Comparison of ENCODE assay signal across 1 cellular context in genomic region chr3:17771177-17772048, GRCh38.
A peak's percentile ranks its signal among the peaks of the same experiment; 100 is the strongest.
TF ChIP-seq lines count a peak whose summit lies in the region.

No MANE protein-coding gene starts in this region.

TF ChIP-seq in K562, 482 proteins besides CTCF, POLR2A, EP300 and RAD21 (continued from another document and continues in another):
- TF ChIP-seq E2F1 (CRISPR knock-in tag; IDR thresholded peaks at IDR 0.05) (no peak), ATF2 (CRISPR knock-in tag; IDR thresholded peaks at IDR 0.05) (no peak), DACH1 (IDR thresholded peaks at IDR 0.05; ENCODE audit: partially characterized antibody) (peak; percentile 48), HDAC1 (IDR thresholded peaks at IDR 0.05) (peak; percentile 12 to 82; a peak in 3 of 4 replicates), ETV5 (CRISPR knock-in tag; IDR thresholded peaks at IDR 0.05; ENCODE audit: low read depth) (no peak), SMARCA4 (IDR thresholded peaks at IDR 0.05) (peak; percentile 97), HNRNPUL1 (IDR thresholded peaks at IDR 0.05; ENCODE audit: low read length) (no peak), HBP1 (CRISPR knock-in tag; IDR thresholded peaks at IDR 0.05) (no peak), MEIS2 (IDR thresholded peaks at IDR 0.05; ENCODE audit: partially characterized antibody) (peak; percentile 29), MIER1 (IDR thresholded peaks at IDR 0.05; ENCODE audit: low read depth) (peak; percentile 54; the same call in 1 of the 2 replicates), FOXK2 (conservative IDR thresholded peaks at IDR 0.05 in 1 of 2, IDR thresholded peaks at IDR 0.05 in 1 of 2; ENCODE audit: low read depth in 2 of 2) (peak in 1 of 2 experiments; percentile 52; a peak in 1 of 4 replicates), SRSF7 (optimal IDR thresholded peaks at IDR 0.05; ENCODE audit: low read depth, low read length) (no peak), CAMTA2 (CRISPR knock-in tag; conservative IDR thresholded peaks at IDR 0.05) (no peak), ZNF668 (CRISPR knock-in tag; IDR thresholded peaks at IDR 0.05) (no peak), REST (CRISPR knock-in tag; IDR thresholded peaks at IDR 0.05; ENCODE audit: low read depth) (no peak), TCF15 (CRISPR knock-in tag; IDR thresholded peaks at IDR 0.05) (no peak), ZNF318 (IDR thresholded peaks at IDR 0.05; ENCODE audit: borderline replicate concordance in 1 of 2, low read depth in 1 of 2) (peak; percentile 7 to 30; a peak in 1 of 4 replicates), GTF2A2 (tag; IDR thresholded peaks at IDR 0.05) (no peak), MAX (CRISPR knock-in tag; IDR thresholded peaks at IDR 0.05) (no peak), RNF2 (IDR thresholded peaks at IDR 0.05) (no peak), KDM5B (IDR thresholded peaks at IDR 0.05; ENCODE audit: insufficient replicate concordance, low read depth, low read length) (no peak), SMC3 (conservative IDR thresholded peaks at IDR 0.05; ENCODE audit: insufficient read depth, low read depth, low read length) (no peak), NFIX (CRISPR knock-in tag; IDR thresholded peaks at IDR 0.05; ENCODE audit: low read depth) (no peak), HDAC6 (IDR thresholded peaks at IDR 0.05; ENCODE audit: low read depth, low read length) (no peak), E4F1 (CRISPR knock-in tag; IDR thresholded peaks at IDR 0.05; ENCODE audit: borderline replicate concordance) (no peak), HMGN3 (IDR thresholded peaks at IDR 0.05; ENCODE audit: borderline replicate concordance, extremely low read depth, insufficient read length, low read depth, low read length) (no peak), RBM25 (IDR thresholded peaks at IDR 0.05; ENCODE audit: low read depth, low read length, severe bottlenecking) (no peak), POLR2G (IDR thresholded peaks at IDR 0.05; ENCODE audit: low read depth, low read length) (no peak), BRD9 (IDR thresholded peaks at IDR 0.05; ENCODE audit: low read depth, partially characterized antibody) (peak; percentile 64), GTF2F1 (IDR thresholded peaks at IDR 0.05; ENCODE audit: low read depth, low read length) (no peak), ZNF511 (CRISPR knock-in tag; IDR thresholded peaks at IDR 0.05) (no peak), CBX2 (IDR thresholded peaks at IDR 0.05; ENCODE audit: insufficient read depth, low read length, poor library complexity, severe bottlenecking) (no peak)
